22 cellular contexts compared by ENCODE assay signal in the genomic region with DNA sequence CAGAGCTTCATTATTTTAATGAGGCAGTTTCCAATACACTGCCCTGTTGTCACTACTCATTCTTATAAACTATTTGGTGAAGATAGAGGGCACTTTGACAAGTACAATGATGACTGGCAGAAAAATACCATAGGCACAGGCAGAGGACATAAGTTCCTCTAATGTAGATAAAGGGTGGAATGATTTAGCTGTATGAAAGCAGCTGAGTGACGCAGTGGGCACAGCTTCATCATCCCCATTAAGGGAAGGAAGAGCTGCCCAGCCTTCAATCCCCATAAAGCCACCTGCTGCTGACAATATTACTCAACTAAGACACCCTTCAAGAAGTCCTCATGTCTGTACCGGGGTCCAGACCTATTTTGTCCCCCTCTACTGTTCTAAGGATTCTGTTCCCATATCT.
DNase-seq lines count a peak whose midpoint lies in the region; ATAC-seq, FAIRE-seq and TF ChIP-seq lines count a peak whose summit lies in the region.
"Had no signal": no experiment of that assay in that cellular context is flagged by ENCODE, and none has a peak within 500 bp of the region (broad histone marks: within the 10 kb centered on the region; RNA-seq: fewer than 3 reads in every experiment).

No MANE protein-coding gene starts in this region.

- H3K9ac ChIP-seq in HepG2 (ENCODE audit: insufficient read depth, low read depth, low read length): no peak overlapping the region

- TF ChIP-seq EP300 in HepG2 (IDR thresholded peaks at IDR 0.05; ENCODE audit: low read depth in 2 of 2, low read length in 2 of 2) (no peak), HepG2 (CRISPR knock-in tag; IDR thresholded peaks at IDR 0.05; ENCODE audit: borderline replicate concordance) (no peak)

- no peaks in the 10 kb centered on the region for H3K9me3 ChIP-seq in HepG2 (ENCODE audit: low read length)
- H3K9me3 ChIP-seq in right lobe of liver: no peaks in the 10 kb centered on the region
- no peaks in the 10 kb centered on the region for H3K9me3 ChIP-seq in naive thymus-derived CD4-positive, alpha-beta T cell (ENCODE audit: control insufficient read depth in 2 of 3, low read length in 3 of 3)
- H3K9me3 ChIP-seq: BE2C had no signal

- H3K4me1 ChIP-seq in HepG2 (ENCODE audit: insufficient read depth, low read length) (no peaks in the 10 kb centered on the region), right lobe of liver (no peaks in the 10 kb centered on the region)
- no peaks in the 10 kb centered on the region for H3K4me1 ChIP-seq in naive thymus-derived CD4-positive, alpha-beta T cell (ENCODE audit: control insufficient read depth in 2 of 2, insufficient read depth in 2 of 2, low read length in 2 of 2)
- H3K4me1 ChIP-seq: BE2C had no signal

- H3K27ac Mint-ChIP-seq in naive thymus-derived CD4-positive, alpha-beta T cell: no peak overlapping the region
- H3K27ac Mint-ChIP-seq: CD4-positive, alpha-beta memory T cell; HFFc6; IgD-negative memory B cell had no signal

- in situ Hi-C loops in HepG2 (cut with HindIII; ENCODE audit: extremely low pct_ligation_motif_present, low pct_unique_long_range_greater_than_20kb): no loop called here

- peaks cover 0 to 11% (median 0%) of the 10 kb centered on the region in 11 donors for H3K9me3 Mint-ChIP-seq in naive thymus-derived CD4-positive, alpha-beta T cell

- H3K4me3 ChIP-seq in HepG2 (replicated peaks in 1 of 3; ENCODE audit: insufficient read depth in 1 of 3, low read depth in 2 of 3, low read length in 3 of 3) (no peak overlapping the region), right lobe of liver (no peak overlapping the region)
- H3K4me3 ChIP-seq in naive thymus-derived CD4-positive, alpha-beta T cell (ENCODE audit: low read length): no peak overlapping the region

- TF ChIP-seq POLR2A in HepG2 (IDR thresholded peaks at IDR 0.05; ENCODE audit: insufficient read depth in 1 of 2, low read depth in 2 of 2, low read length in 2 of 2) (no peak), right lobe of liver (IDR thresholded peaks at IDR 0.05) (no peak)

- intact Hi-C loops in HepG2 (cut with micrococcal nuclease; ENCODE audit: unreplicated experiment): no loop called here
- intact Hi-C loops in right lobe of liver (cut with DNase I): no loop called here
- intact Hi-C loops in naive thymus-derived CD4-positive, alpha-beta T cell (cut with micrococcal nuclease): no loop called here

- no peak for DNase-seq in HepG2 (ENCODE audit: low spot score)
- no peak for DNase-seq in right lobe of liver
- peak; percentile 24 for DNase-seq in MV-4-11 (lab: John Stamatoyannopoulos, UW)
- DNase-seq in naive thymus-derived CD4-positive, alpha-beta T cell: no peak
- DNase-seq: ACHN; BE2C; C1 segment of cervical spinal cord; CD4-positive, alpha-beta memory T cell; DMS153; DMS79; GDM1; GOT3; H7; HFFc6; KBM-7 had no signal

- no peak for FAIRE-seq in HepG2 (lab: Jason Lieb, UNC)
- FAIRE-seq: GM12892, GM18507 had no signal

- H3K36me3 ChIP-seq in HepG2 (replicated peaks in 1 of 2; ENCODE audit: control insufficient read depth in 1 of 2, insufficient read depth in 2 of 2, low read length in 2 of 2) (no peaks in the 10 kb centered on the region), right lobe of liver (no peaks in the 10 kb centered on the region)
- no peaks in the 10 kb centered on the region for H3K36me3 ChIP-seq in naive thymus-derived CD4-positive, alpha-beta T cell (ENCODE audit: control insufficient read depth in 2 of 3, insufficient read depth in 3 of 3, low read length in 3 of 3)
- H3K36me3 ChIP-seq: BE2C had no signal

- H3K36me3 Mint-ChIP-seq in naive thymus-derived CD4-positive, alpha-beta T cell: no peaks in the 10 kb centered on the region
- H3K36me3 Mint-ChIP-seq: CD4-positive, alpha-beta memory T cell; IgD-negative memory B cell had no signal

- H3K27me3 Mint-ChIP-seq in naive thymus-derived CD4-positive, alpha-beta T cell: peaks cover 0 to 4% (median 0%) of the 10 kb centered on the region in 5 donors
- H3K27me3 Mint-ChIP-seq: IgD-negative memory B cell had no signal

- no peak overlapping the region for H3K4me2 ChIP-seq in HepG2 (ENCODE audit: low read depth, low read length)

- TF ChIP-seq CTCF in HepG2 (CRISPR knock-in tag; IDR thresholded peaks at IDR 0.05) (no peak), right lobe of liver (IDR thresholded peaks at IDR 0.05) (no peak)

- POLR2A ChIA-PET in HepG2 (lab: Yijun Ruan, JAX): no interaction called here
- POLR2A ChIA-PET in naive thymus-derived CD4-positive, alpha-beta T cell (lab: Charles Lee): interaction anchor here (0.8 kb wide), 1 partner anchor 587 kb away, joined by 4 read pairs; no protein-coding TSS in a partner anchor

- 0% methylated on average over 2 of the region's 2 CpGs for WGBS in HepG2 (ENCODE audit: low lambda C conversion rate)
- 37% methylated on average over 2 of the region's 2 CpGs for WGBS in right lobe of liver (ENCODE audit: insufficient coverage, low coverage, low lambda C conversion rate, missing lambda C conversion rate)

- ATAC-seq in HepG2 (no peak), right lobe of liver (no peak), HG02938 (IDR thresholded peaks at IDR 0.05; ENCODE audit: unreplicated experiment) (no peak), HG03439 (IDR thresholded peaks at IDR 0.05; ENCODE audit: unreplicated experiment) (no peak)
- peak; percentile 85 for ATAC-seq in naive thymus-derived CD4-positive, alpha-beta T cell
- ATAC-seq: HCT116 had no signal

- H4K20me1 ChIP-seq in HepG2 (ENCODE audit: insufficient read depth, low read length): no peaks in the 10 kb centered on the region

- H3K27me3 ChIP-seq in HepG2 (ENCODE audit: control insufficient read depth in 1 of 2, insufficient read depth in 2 of 2, low read length in 2 of 2): no peaks in the 10 kb centered on the region
- H3K27me3 ChIP-seq in right lobe of liver: no peaks in the 10 kb centered on the region
- no peaks in the 10 kb centered on the region for H3K27me3 ChIP-seq in naive thymus-derived CD4-positive, alpha-beta T cell (ENCODE audit: control insufficient read depth in 2 of 2, insufficient read depth in 2 of 2, low read length in 2 of 2)

- CTCF ChIA-PET in HepG2 (lab: Yijun Ruan, JAX; ENCODE audit: low intra/inter-chr PET ratio, low total read pairs): no interaction called here
- CTCF ChIA-PET in naive thymus-derived CD4-positive, alpha-beta T cell (lab: Charles Lee): no interaction called here

- no peak for TF ChIP-seq RAD21 in HepG2 (CRISPR knock-in tag; IDR thresholded peaks at IDR 0.05)

- H3K4me3 Mint-ChIP-seq in naive thymus-derived CD4-positive, alpha-beta T cell: no peak overlapping the region
- H3K4me3 Mint-ChIP-seq: CD4-positive, alpha-beta memory T cell; HFFc6; IgD-negative memory B cell had no signal

- H3K79me2 ChIP-seq in HepG2 (ENCODE audit: insufficient read depth, low read length): no peaks in the 10 kb centered on the region

- no TSS peak for BruUV-seq in HepG2 (replicated peaks; lab: Mats Ljungman, UMichigan)

- no peak overlapping the region for H3K27ac ChIP-seq in HepG2 (ENCODE audit: extremely low read length, insufficient read depth, low read length)
- no peak overlapping the region for H3K27ac ChIP-seq in right lobe of liver
- no peak overlapping the region for H3K27ac ChIP-seq in naive thymus-derived CD4-positive, alpha-beta T cell (ENCODE audit: low read depth, low read length)
- H3K27ac ChIP-seq: HL-60 had no signal

- no peak overlapping the region for H2AFZ ChIP-seq in HepG2 (ENCODE audit: low read length)

- no peaks in the 10 kb centered on the region for H3K4me1 Mint-ChIP-seq in naive thymus-derived CD4-positive, alpha-beta T cell
- H3K4me1 Mint-ChIP-seq: CD4-positive, alpha-beta memory T cell; IgD-negative memory B cell had no signal

TF ChIP-seq in HepG2, 621 proteins besides CTCF, POLR2A, EP300 and RAD21:
- peak; percentile 30; the same call in 1 of the 2 replicates for TF ChIP-seq NFE2L2 (IDR thresholded peaks at IDR 0.05; ENCODE audit: low read length)
- TF ChIP-seq DNMT3B (CRISPR knock-in tag; conservative IDR thresholded peaks at IDR 0.05): no peak
